Comparison of ENCODE assay signal across 8 cellular contexts in genomic region chr5:141650851-141651727, GRCh38. TPM values are rescaled to one million over a fixed set of nuclear protein-coding genes. Genes with fewer than 3 reads are reported as not detected.
DNase-seq lines count a peak whose midpoint lies in the region; ATAC-seq and TF ChIP-seq lines count a peak whose summit lies in the region.

FCHSD1 (minus strand) TSS chr5:141651418; CDS start chr5:141651368, 50 bp downstream.

- H3K36me3 ChIP-seq in SJSA1 (peaks cover 56% of the 10 kb centered on the region), osteoblast (ENCODE audit: insufficient read depth, low read length) (peaks cover 25% of the 10 kb centered on the region), suprapubic skin (peaks cover 15% of the 10 kb centered on the region)

- H3K4me3 ChIP-seq in SJSA1 (peak within 1 kb of the TSS; percentile 57), osteoblast (ENCODE audit: insufficient read depth, low read length) (peak within 1 kb of the TSS; percentile 84), suprapubic skin (peak within 1 kb of the TSS; percentile 70)

- H3K27me3 ChIP-seq in SJSA1 (replicated peaks) (no peaks in the 10 kb centered on the region), osteoblast (ENCODE audit: insufficient read depth, low read length) (no peaks in the 10 kb centered on the region), suprapubic skin (no peaks in the 10 kb centered on the region)

- no peaks in the 10 kb centered on the region for H3K36me3 Mint-ChIP-seq in activated naive CD4-positive, alpha-beta T cell treated with anti-CD3 and anti-CD28 coated beads for 36 hours (ENCODE audit: low read depth)

- TF ChIP-seq POLR2A in suprapubic skin (IDR thresholded peaks at IDR 0.05), result no peak

- H3K27ac Mint-ChIP-seq in activated naive CD4-positive, alpha-beta T cell treated with anti-CD3 and anti-CD28 coated beads for 36 hours, result peak within 1 kb of the TSS; percentile 84

- peak within 1 kb of the TSS; percentile 93 for H2AFZ ChIP-seq in osteoblast (ENCODE audit: low read length)

- CTCF ChIA-PET in activated naive CD4-positive, alpha-beta T cell treated with anti-CD3 and anti-CD28 coated beads for 36 hours (lab: Charles Lee), result interaction anchor here (0.6 to 2.6 kb wide), 13 partner anchors 8 to 322 kb away, joined by 3 to 14 read pairs (median 3); partner anchors contain the start of genes HDAC3, RELL2 and RNF14

- no peaks in the 10 kb centered on the region for H3K9me3 Mint-ChIP-seq in activated naive CD4-positive, alpha-beta T cell treated with anti-CD3 and anti-CD28 coated beads for 36 hours

- TF ChIP-seq EP300 in suprapubic skin (IDR thresholded peaks at IDR 0.05), result no peak

- intact Hi-C loops in activated naive CD4-positive, alpha-beta T cell treated with anti-CD3 and anti-CD28 coated beads for 36 hours (cut with micrococcal nuclease), result loop anchor here (1.0 kb wide), 3 partner anchors 9 to 59 kb away; no protein-coding TSS in a partner anchor

- DNase-seq in COLO668 (lab: John Stamatoyannopoulos, UW; ENCODE audit: unreplicated experiment) (peak; percentile 64), SJSA1 (ENCODE audit: low read depth in 1 of 2, low spot score in 2 of 2) (peak; percentile 71 to 95), glomerular endothelial cell (ENCODE audit: extremely low read depth, low read depth, low spot score) (no peak), osteoblast (ENCODE audit: insufficient read length, low spot score, missing footprints) (peak; percentile 99), suprapubic skin (ENCODE audit: low spot score in 2 of 2) (peak; percentile 93 to 96)
- peak; percentile 86 for DNase-seq in activated naive CD4-positive, alpha-beta T cell treated with anti-CD3 and anti-CD28 coated beads for 36 hours

- H4K20me1 ChIP-seq in osteoblast (ENCODE audit: insufficient read depth, low read length), result peaks cover 6% of the 10 kb centered on the region

- no peaks in the 10 kb centered on the region for H3K27me3 Mint-ChIP-seq in activated naive CD4-positive, alpha-beta T cell treated with anti-CD3 and anti-CD28 coated beads for 36 hours (ENCODE audit: low read depth)

- peaks cover 13% of the 10 kb centered on the region for H3K4me1 ChIP-seq in SJSA1 (replicated peaks)
- H3K4me1 ChIP-seq in osteoblast (ENCODE audit: insufficient read depth, low read length), result peaks cover 19% of the 10 kb centered on the region
- H3K4me1 ChIP-seq in suprapubic skin, result peaks cover 20% of the 10 kb centered on the region

- H3K4me1 Mint-ChIP-seq in activated naive CD4-positive, alpha-beta T cell treated with anti-CD3 and anti-CD28 coated beads for 36 hours (ENCODE audit: low read depth), result peaks cover 18% of the 10 kb centered on the region

- peak within 1 kb of the TSS; percentile 95 for H3K4me2 ChIP-seq in osteoblast (ENCODE audit: insufficient read depth, low read length)

- ATAC-seq in GM19455 (IDR thresholded peaks at IDR 0.05; ENCODE audit: unreplicated experiment) (peak; percentile 95), HG03571 (IDR thresholded peaks at IDR 0.05; ENCODE audit: unreplicated experiment) (peak; percentile 93)

- peaks cover 12% of the 10 kb centered on the region for H3K79me2 ChIP-seq in osteoblast (ENCODE audit: insufficient read depth, low read length)

- TF ChIP-seq CTCF in osteoblast (IDR thresholded peaks at IDR 0.05; ENCODE audit: extremely low read depth, low read depth, low read length), result no peak
- TF ChIP-seq CTCF in suprapubic skin (IDR thresholded peaks at IDR 0.05), result peak; percentile 3 to 10

- 15% methylated on average over 24 of the region's 50 CpGs for WGBS in suprapubic skin

- H3K4me3 Mint-ChIP-seq in activated naive CD4-positive, alpha-beta T cell treated with anti-CD3 and anti-CD28 coated beads for 36 hours, result peak within 1 kb of the TSS; percentile 89

- H3K27ac ChIP-seq in SJSA1, result peak within 1 kb of the TSS; percentile 19
- peak within 1 kb of the TSS; percentile 43 for H3K27ac ChIP-seq in osteoblast (ENCODE audit: low read depth, low read length)
- peak within 1 kb of the TSS; percentile 46 for H3K27ac ChIP-seq in suprapubic skin

- H3K9me3 ChIP-seq in SJSA1 (replicated peaks), result no peaks in the 10 kb centered on the region
- no peaks in the 10 kb centered on the region for H3K9me3 ChIP-seq in osteoblast (ENCODE audit: low read depth, low read length)
- H3K9me3 ChIP-seq in suprapubic skin, result no peaks in the 10 kb centered on the region

RNA-seq across cellular contexts. Expression of gene FCHSD1, which starts in this region (rescaled TPM):
- 33.2 and 35.8 TPM in 2 replicates for total RNA-seq in SJSA1 (2014; rRNA removed; shearing (Covaris generic))
- total RNA-seq in activated naive CD4-positive, alpha-beta T cell treated with anti-CD3 and anti-CD28 coated beads for 36 hours, result 10 to 100 TPM; 28.9 to 29.6 TPM
- total RNA-seq in glomerular endothelial cell (29.3 and 31.8 TPM in 2 replicates), osteoblast (21.8 and 22.4 TPM in 2 replicates), suprapubic skin (100 to 1,000 TPM in 2 of 4 donors, 10 to 100 TPM in 2; 40.1 to 117 (median 77.1) TPM)
